20 cellular contexts compared by ENCODE assay signal in the genomic region with DNA sequence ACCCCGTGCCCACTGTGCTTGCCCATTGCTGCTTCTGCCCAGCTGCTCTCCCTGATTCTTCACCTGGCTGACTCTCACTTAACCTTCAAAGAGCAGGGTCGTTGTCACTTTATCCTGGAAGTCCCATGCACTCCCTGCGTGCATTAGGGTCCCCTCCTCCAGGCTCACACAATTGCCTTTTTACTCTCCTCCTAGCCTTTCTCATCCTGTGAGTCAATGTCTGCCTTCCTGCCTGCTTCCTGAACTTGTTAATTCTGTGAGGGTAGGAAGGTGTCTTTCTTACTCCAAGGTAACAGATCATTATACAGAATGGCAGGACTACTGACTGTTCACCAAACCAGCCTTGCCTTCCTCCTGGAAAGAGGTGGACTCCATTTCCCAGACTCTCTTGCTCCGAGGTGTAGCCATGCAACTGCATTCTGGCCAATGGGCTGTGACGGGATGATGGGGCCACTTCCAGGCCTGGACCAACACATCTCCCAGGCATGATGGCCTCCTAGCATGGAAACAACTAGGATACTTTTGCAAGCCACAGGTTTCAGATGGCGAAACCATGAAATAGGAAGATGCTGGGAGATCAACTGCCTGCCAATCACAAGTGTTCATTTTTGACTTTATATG. TPM values are rescaled to one million over a fixed set of nuclear protein-coding genes. Genes with fewer than 3 reads are reported as not detected.
DNase-seq lines count a peak whose midpoint lies in the region; ATAC-seq lines count a peak whose summit lies in the region.
"Had no signal": no experiment of that assay in that cellular context is flagged by ENCODE, and none has a peak within 500 bp of the region (broad histone marks: within the 10 kb centered on the region; RNA-seq: fewer than 3 reads in every experiment).

No MANE protein-coding gene starts in this region.

- 0 out of 22 replicates have a peak overlapping the region, but pooled peaks of 1 of the 11 experiments have one; percentile 63 for H3K27ac ChIP-seq in BLaER1 treated with 17β-estradiol and CSF1 and Interleukin-3, amounts not matched to agents 10 nM and 100 nM
- no peak overlapping the region for H3K27ac ChIP-seq in Karpas-422 (ENCODE audit: low read length)
- H3K27ac ChIP-seq: A549, Peyer's patch, SJCRH30 had no signal

- H3K9me3 ChIP-seq in BLaER1 treated with 17β-estradiol and CSF1 and Interleukin-3, amounts not matched to agents 10 nM and 100 nM (replicated peaks in 1 of 11) = no peaks in the 10 kb centered on the region
- no peaks in the 10 kb centered on the region for H3K9me3 ChIP-seq in Karpas-422 (ENCODE audit: low read length)
- H3K9me3 ChIP-seq: A549, Peyer's patch, SJCRH30 had no signal

- H3K36me3 ChIP-seq in BLaER1 treated with 17β-estradiol and CSF1 and Interleukin-3, amounts not matched to agents 10 nM and 100 nM = peaks cover 0 to 33% (median 0%) of the 10 kb centered on the region in 11 experiments; a peak in 2 of 22 replicates
- no peaks in the 10 kb centered on the region for H3K36me3 ChIP-seq in Karpas-422 (ENCODE audit: insufficient read depth, low read length)
- H3K36me3 ChIP-seq: Peyer's patch, SJCRH30 had no signal

- ATAC-seq in HG03045 (IDR thresholded peaks at IDR 0.05; ENCODE audit: unreplicated experiment) (no peak), HG02678 (IDR thresholded peaks at IDR 0.05; ENCODE audit: unreplicated experiment) (no peak)
- ATAC-seq: A549, GM23338 had no signal

- H3K9ac ChIP-seq in BLaER1 treated with 17β-estradiol and CSF1 and Interleukin-3, amounts not matched to agents 10 nM and 100 nM = peak overlapping the region in 1 of 11 experiments; percentile 38; a peak in 1 of 22 replicates
- H3K9ac ChIP-seq in Karpas-422 (ENCODE audit: low read length) = no peak overlapping the region

- H3K27me3 ChIP-seq in BLaER1 treated with 17β-estradiol and CSF1 and Interleukin-3, amounts not matched to agents 10 nM and 100 nM = no peaks in the 10 kb centered on the region
- H3K27me3 ChIP-seq in Karpas-422 (ENCODE audit: low read length) = no peaks in the 10 kb centered on the region
- H3K27me3 ChIP-seq: Peyer's patch, SJCRH30 had no signal

- no peak overlapping the region for H2AFZ ChIP-seq in Karpas-422 (ENCODE audit: low read length)
- H2AFZ ChIP-seq: GM23338 had no signal

- no peaks in the 10 kb centered on the region for H3K79me2 ChIP-seq in Karpas-422 (ENCODE audit: low read length)

- H4K20me1 ChIP-seq in BLaER1 treated with 17β-estradiol and CSF1 and Interleukin-3, amounts not matched to agents 10 nM and 100 nM = 0 out of 22 replicates have a peak, but pooled peaks cover 0 to 4% (median 0%) of the 10 kb centered on the region in 11 experiments
- H4K20me1 ChIP-seq in Karpas-422 (ENCODE audit: insufficient read depth, low read depth, low read length) = no peaks in the 10 kb centered on the region

- peak overlapping the region in 9 of 11 experiments; percentile 68 to 88 (median 81); a peak in 19 of 22 replicates for H3K4me2 ChIP-seq in BLaER1 treated with 17β-estradiol and CSF1 and Interleukin-3, amounts not matched to agents 10 nM and 100 nM
- no peak overlapping the region for H3K4me2 ChIP-seq in Karpas-422 (ENCODE audit: low read depth, low read length, poor library complexity, severe bottlenecking)
- H3K4me2 ChIP-seq: A549, GM23338 had no signal

- DNase-seq in Karpas-422 (peak; percentile 24), dermis blood vessel endothelial cell (peak; percentile 61), islet precursor cell (peak; percentile 14), LoVo (ENCODE audit: low spot score) (no peak)
- DNase-seq: CD4-positive, CD25-positive, alpha-beta regulatory T cell; DMS79; HCEC 1CT; KBM-7; NCI-H1105; NCI-H2029 treated with DMSO at 0.1 percent for 48 hours; NCI-H226; NCI-H524; NCI-H774; Peyer's patch; SJCRH30 had no signal

- peaks cover 44 to 85% (median 79%) of the 10 kb centered on the region in 10 experiments for H3K4me1 ChIP-seq in BLaER1 treated with 17β-estradiol and CSF1 and Interleukin-3, amounts not matched to agents 10 nM and 100 nM
- H3K4me1 ChIP-seq in Karpas-422 (ENCODE audit: low read length) = no peaks in the 10 kb centered on the region
- H3K4me1 ChIP-seq: A549, Peyer's patch, SJCRH30 had no signal

- H3K4me3 ChIP-seq in BLaER1 treated with 17β-estradiol and CSF1 and Interleukin-3, amounts not matched to agents 10 nM and 100 nM = no peak overlapping the region
- no peak overlapping the region for H3K4me3 ChIP-seq in Karpas-422 (ENCODE audit: low read length)
- H3K4me3 ChIP-seq: A549, GM23338, Peyer's patch, SJCRH30 had no signal

- no peaks in the 10 kb centered on the region for H3K9me2 ChIP-seq in Karpas-422 (replicated peaks; ENCODE audit: insufficient read depth, low read length)

RNA-seq across cellular contexts. Expression of gene ARHGAP22, which starts 54.7 kb away (rescaled TPM):
- 0.07 and 6.1 TPM in 2 replicates for total RNA-seq in Karpas-422 (2014; rRNA removed; shearing (Covaris generic); ENCODE audit: low replicate concordance)
- total RNA-seq in dermis blood vessel endothelial cell = 8.3 and 19.0 TPM in 2 replicates
- total RNA-seq: SJCRH30 had no signal
